Comparison of ENCODE assay signal across 10 cellular contexts in genomic region chr2:64455545-64455944, GRCh38. TPM values are rescaled to one million over a fixed set of nuclear protein-coding genes. Genes with fewer than 3 reads are reported as not detected.
A peak's percentile ranks its signal among the peaks of the same experiment; 100 is the strongest.
DNase-seq lines count a peak whose midpoint lies in the region; ATAC-seq, FAIRE-seq and TF ChIP-seq lines count a peak whose summit lies in the region.
"Had no signal": no experiment of that assay in that cellular context is flagged by ENCODE, and none has a peak within 500 bp of the region (broad histone marks: within the 10 kb centered on the region; RNA-seq: fewer than 3 reads in every experiment).

No MANE protein-coding gene starts in this region.

- H2BK120ac ChIP-seq in trophoblast cell (ENCODE audit: insufficient read depth, low read length, poor library complexity): no peak overlapping the region

- H3K27me3 Mint-ChIP-seq in activated CD8-positive, alpha-beta T cell treated with anti-CD3 and anti-CD28 coated beads, Interleukin-2, amount 10 ng/mL, durations not matched to agents 7 days and 5 days (ENCODE audit: low read depth): peaks cover 20% of the 10 kb centered on the region

- no peak overlapping the region for H4K12ac ChIP-seq in trophoblast cell (ENCODE audit: low read depth, low read length)

- H4K8ac ChIP-seq in trophoblast cell (ENCODE audit: low read depth, low read length): no peak overlapping the region

- H3K27ac Mint-ChIP-seq in activated CD8-positive, alpha-beta T cell treated with anti-CD3 and anti-CD28 coated beads, Interleukin-2, amount 10 ng/mL, durations not matched to agents 7 days and 5 days: no peak overlapping the region

- H3K4me3 Mint-ChIP-seq in activated CD8-positive, alpha-beta T cell treated with anti-CD3 and anti-CD28 coated beads, Interleukin-2, amount 10 ng/mL, durations not matched to agents 7 days and 5 days: peak overlapping the region; percentile 64

- H3K4me1 Mint-ChIP-seq in activated CD8-positive, alpha-beta T cell treated with anti-CD3 and anti-CD28 coated beads, Interleukin-2, amount 10 ng/mL, durations not matched to agents 7 days and 5 days (ENCODE audit: low read depth): peaks cover 12% of the 10 kb centered on the region

- H4K91ac ChIP-seq in trophoblast cell (ENCODE audit: low read depth, low read length): no peak overlapping the region

- peaks cover 9 to 21% of the 10 kb centered on the region in 2 donors for H3K4me1 ChIP-seq in kidney (ENCODE audit: control insufficient read depth in 1 of 2, insufficient read depth in 1 of 2, low read depth in 1 of 2, low read length in 2 of 2)
- peaks cover 13% of the 10 kb centered on the region for H3K4me1 ChIP-seq in upper lobe of right lung
- H3K4me1 ChIP-seq in Karpas-422 (ENCODE audit: low read length): peaks cover 12% of the 10 kb centered on the region
- peaks cover 0 to 8% of the 10 kb centered on the region in 2 experiments for H3K4me1 ChIP-seq in trophoblast cell (ENCODE audit: control insufficient read depth in 1 of 2, insufficient read depth in 2 of 2, low read length in 2 of 2)

- no peaks in the 10 kb centered on the region for H3K9me3 Mint-ChIP-seq in activated CD8-positive, alpha-beta T cell treated with anti-CD3 and anti-CD28 coated beads, Interleukin-2, amount 10 ng/mL, durations not matched to agents 7 days and 5 days (ENCODE audit: insufficient read depth)

- no peak overlapping the region for H2BK5ac ChIP-seq in trophoblast cell (ENCODE audit: low read depth, low read length, poor library complexity)

- H3K4ac ChIP-seq in trophoblast cell (ENCODE audit: low read depth, low read length): no peak overlapping the region

- H3K9ac ChIP-seq in kidney (ENCODE audit: low read length in 2 of 2) (no peak overlapping the region), Karpas-422 (ENCODE audit: low read length) (no peak overlapping the region), trophoblast cell (ENCODE audit: low read length) (no peak overlapping the region)

- no CpG with 5 or more reads among the region's 2 CpGs for WGBS in trophoblast cell (ENCODE audit: extremely low coverage, insufficient coverage, insufficient read length)

- no peaks in the 10 kb centered on the region for H4K20me1 ChIP-seq in Karpas-422 (ENCODE audit: insufficient read depth, low read depth, low read length)

- CTCF ChIA-PET in activated CD8-positive, alpha-beta T cell treated with anti-CD3 and anti-CD28 coated beads, Interleukin-2, amount 10 ng/mL, durations not matched to agents 7 days and 5 days (lab: Charles Lee): interaction anchor here (1.0 to 6.4 kb wide), 4 partner anchors 33 to 189 kb away, joined by 3 to 33 read pairs (median 15); no protein-coding TSS in a partner anchor

- no peak overlapping the region for H3K4me2 ChIP-seq in Karpas-422 (ENCODE audit: low read depth, low read length, poor library complexity, severe bottlenecking)
- no peak overlapping the region for H3K4me2 ChIP-seq in trophoblast cell (ENCODE audit: low read length)

- ATAC-seq in Right ventricle myocardium inferior (peak; percentile 6), left cardiac atrium (no peak), upper lobe of right lung (no peak)
- no peak for ATAC-seq in activated CD8-positive, alpha-beta T cell treated with anti-CD3 and anti-CD28 coated beads, Interleukin-2, amount 10 ng/mL, durations not matched to agents 7 days and 5 days

- H3K27ac ChIP-seq in kidney (ENCODE audit: low read depth in 2 of 2, low read length in 2 of 2) (no peak overlapping the region), upper lobe of right lung (no peak overlapping the region), Karpas-422 (ENCODE audit: low read length) (no peak overlapping the region), trophoblast cell (ENCODE audit: low read depth, low read length) (no peak overlapping the region)

- H3K14ac ChIP-seq in trophoblast cell (ENCODE audit: low read length): no peak overlapping the region

- no peak overlapping the region for H3K23ac ChIP-seq in trophoblast cell (ENCODE audit: low read length)

- DNase-seq in Right ventricle myocardium inferior (ENCODE audit: missing footprints) (no peak), left cardiac atrium (no peak), kidney (no peak), upper lobe of right lung (no peak), Karpas-422 (no peak), trophoblast cell (no peak), NCI-H446 treated with DMSO at 0.1 percent for 48 hours (lab: John Stamatoyannopoulos, UW) (no peak)
- no peak for DNase-seq in activated CD8-positive, alpha-beta T cell treated with anti-CD3 and anti-CD28 coated beads, Interleukin-2, amount 10 ng/mL, durations not matched to agents 7 days and 5 days
- DNase-seq: DMS153, SHP77 treated with DMSO at 0.1 percent for 48 hours had no signal

- no peaks in the 10 kb centered on the region for H3K36me3 Mint-ChIP-seq in activated CD8-positive, alpha-beta T cell treated with anti-CD3 and anti-CD28 coated beads, Interleukin-2, amount 10 ng/mL, durations not matched to agents 7 days and 5 days (ENCODE audit: low read depth)

- H3K18ac ChIP-seq in trophoblast cell (ENCODE audit: low read length): no peak overlapping the region

- H3K79me2 ChIP-seq in Karpas-422 (ENCODE audit: low read length) (no peaks in the 10 kb centered on the region), trophoblast cell (ENCODE audit: control insufficient read depth, insufficient read depth, low read length, poor library complexity) (peaks cover 8% of the 10 kb centered on the region)

- H3K4me3 ChIP-seq in kidney (ENCODE audit: low read length in 2 of 2) (peak overlapping the region; percentile 70 to 72), upper lobe of right lung (peak overlapping the region; percentile 61), Karpas-422 (ENCODE audit: low read length) (no peak overlapping the region), trophoblast cell (ENCODE audit: low read depth, low read length) (no peak overlapping the region)

- POLR2A ChIA-PET in activated CD8-positive, alpha-beta T cell treated with anti-CD3 and anti-CD28 coated beads, Interleukin-2, amount 10 ng/mL, durations not matched to agents 7 days and 5 days (lab: Charles Lee): interaction anchor here (0.6 kb wide), 1 partner anchor 406 kb away, joined by 4 read pairs; no protein-coding TSS in a partner anchor

- FAIRE-seq in kidney (lab: Jason Lieb, UNC): no peak

- no peaks in the 10 kb centered on the region for H3K9me3 ChIP-seq in kidney (ENCODE audit: control insufficient read depth in 1 of 2, low read length in 2 of 2)
- no peaks in the 10 kb centered on the region for H3K9me3 ChIP-seq in upper lobe of right lung
- no peaks in the 10 kb centered on the region for H3K9me3 ChIP-seq in Karpas-422 (ENCODE audit: low read length)
- no peaks in the 10 kb centered on the region for H3K9me3 ChIP-seq in trophoblast cell (ENCODE audit: insufficient read depth, low read depth, low read length)

- no peak overlapping the region for H2BK12ac ChIP-seq in trophoblast cell (ENCODE audit: low read length)

- TF ChIP-seq CTCF in kidney (IDR thresholded peaks at IDR 0.05; ENCODE audit: borderline replicate concordance, extremely low read depth, insufficient read depth) (no peak), upper lobe of right lung (IDR thresholded peaks at IDR 0.05) (no peak)

- no peaks in the 10 kb centered on the region for H3K9me2 ChIP-seq in Karpas-422 (replicated peaks; ENCODE audit: insufficient read depth, low read length)

- intact Hi-C loops in Right ventricle myocardium inferior (cut with DNase I) (loop anchor here (10.0 kb wide), 1 partner anchor 121 kb away; no protein-coding TSS in a partner anchor), left cardiac atrium (cut with DNase I) (no loop called here), kidney (cut with DNase I) (no loop called here), upper lobe of right lung (cut with DNase I) (no loop called here)

- peaks cover 12% of the 10 kb centered on the region for H3K79me1 ChIP-seq in trophoblast cell (ENCODE audit: low read length)

- H2AFZ ChIP-seq in Karpas-422 (ENCODE audit: low read length) (no peak overlapping the region), trophoblast cell (ENCODE audit: insufficient read depth, low read length, poor library complexity) (no peak overlapping the region)

- H3K36me3 ChIP-seq in kidney (ENCODE audit: control insufficient read depth in 1 of 2, insufficient read depth in 2 of 2, low read length in 2 of 2): peaks cover 0 to 16% of the 10 kb centered on the region in 2 donors
- H3K36me3 ChIP-seq in upper lobe of right lung: peaks cover 33% of the 10 kb centered on the region
- H3K36me3 ChIP-seq in Karpas-422 (ENCODE audit: insufficient read depth, low read length): no peaks in the 10 kb centered on the region
- H3K36me3 ChIP-seq in trophoblast cell (ENCODE audit: control insufficient read depth in 1 of 2, insufficient read depth in 2 of 2, low read length in 2 of 2): peaks cover 3 to 6% of the 10 kb centered on the region in 2 experiments

- no peak overlapping the region for H2AK5ac ChIP-seq in trophoblast cell (ENCODE audit: low read length)

- H3K27me3 ChIP-seq in upper lobe of right lung (no peaks in the 10 kb centered on the region), Karpas-422 (ENCODE audit: low read length) (no peaks in the 10 kb centered on the region), trophoblast cell (ENCODE audit: insufficient read depth, low read length) (no peaks in the 10 kb centered on the region)

RNA-seq across cellular contexts. Expression of gene LGALSL, which starts 1.6 kb away (rescaled TPM):
- total RNA-seq in Right ventricle myocardium inferior (6.6 TPM), left cardiac atrium (10 to 100 TPM; 13.1 to 18.0 TPM), kidney (17.3 TPM), upper lobe of right lung (43.2 TPM)
- total RNA-seq in activated CD8-positive, alpha-beta T cell treated with anti-CD3 and anti-CD28 coated beads, Interleukin-2, amount 10 ng/mL, durations not matched to agents 7 days and 5 days: 1 to 10 TPM in 1 of 2 experiments, under 1 TPM in 1; 0.73 to 1.1 TPM
- 16.2 TPM for polyA plus RNA-seq in kidney (ENCODE audit: insufficient read depth, low read depth, low replicate concordance)
- 2.9 and 10.8 TPM in 2 replicates for total RNA-seq in Karpas-422 (2014; rRNA removed; shearing (Covaris generic); ENCODE audit: low replicate concordance)
- polyA plus RNA-seq in trophoblast cell (2013): 59.7 and 67.5 TPM in 2 replicates

Comparison
In these comparisons a context has a peak if more than half of its experiments do, and no peak if none do; other contexts are left out.
1. H3K4me3 ChIP-seq: peak in kidney (2 of 2) and upper lobe of right lung (single experiment); none in Karpas-422 (single experiment) and trophoblast cell (single experiment).